In genomic region chr6:33211136-33211535, GRCh38 we compare ENCODE assay signal across 17 cellular contexts.
"Had no signal": no experiment of that assay in that cellular context is flagged by ENCODE, and none has a peak within 500 bp of the region (broad histone marks: within the 10 kb centered on the region; RNA-seq: fewer than 3 reads in every experiment).

No MANE protein-coding gene starts in this region.

- H3K27ac Mint-ChIP-seq: natural killer cell treated with Interleukin-12 subunit alpha and Interleukin-12 subunit beta and Interleukin-15 and Interleukin-18, amount 100 ng/mL, for 72 hours; stimulated activated naive B cell treated with anti-CD40 and anti-IgM and Interleukin-4, amounts not matched to agents 10 μg/mL and 1 μg/mL and 100 μg/mL, for 72 hours; stimulated activated naive CD8-positive, alpha-beta T cell treated with anti-CD3 and anti-CD28 coated beads, Interleukin-15, amount 100 ng/mL, for 72 hours had no signal

- ATAC-seq: heart left ventricle; natural killer cell treated with Interleukin-12 subunit alpha and Interleukin-12 subunit beta and Interleukin-15 and Interleukin-18, amount 100 ng/mL, for 72 hours; sciatic nerve; stimulated activated naive B cell treated with anti-CD40 and anti-IgM and Interleukin-4, amounts not matched to agents 10 μg/mL and 1 μg/mL and 100 μg/mL, for 72 hours; stimulated activated naive CD8-positive, alpha-beta T cell treated with anti-CD3 and anti-CD28 coated beads, Interleukin-15, amount 100 ng/mL, for 72 hours; upper lobe of right lung had no signal

- H3K9me3 Mint-ChIP-seq: natural killer cell treated with Interleukin-12 subunit alpha and Interleukin-12 subunit beta and Interleukin-15 and Interleukin-18, amount 100 ng/mL, for 72 hours; stimulated activated naive B cell treated with anti-CD40 and anti-IgM and Interleukin-4, amounts not matched to agents 10 μg/mL and 1 μg/mL and 100 μg/mL, for 72 hours; stimulated activated naive CD8-positive, alpha-beta T cell treated with anti-CD3 and anti-CD28 coated beads, Interleukin-15, amount 100 ng/mL, for 72 hours had no signal

- DNase-seq: dorsolateral prefrontal cortex; effector CD8-positive, alpha-beta T cell; foreskin melanocyte; heart left ventricle; hippocampal formation; kidney glomerular epithelial cell; midbrain; posterior cingulate gyrus; stimulated activated CD4-positive, alpha-beta T cell treated with anti-CD3 and anti-CD28 coated beads, Interleukin-15, amount 100 ng/mL, for 24 hours; stimulated activated CD4-positive, alpha-beta T cell treated with anti-CD3 and anti-CD28 coated beads, Interleukin-2, amount 100 ng/mL, for 24 hours; stimulated activated CD4-positive, alpha-beta T cell treated with anti-CD3 and anti-CD28 coated beads, Interleukin-4, amount 100 ng/mL, for 4 hours; stimulated activated naive B cell treated with anti-CD40 and anti-IgM and Interleukin-4, amounts not matched to agents 10 μg/mL and 1 μg/mL and 100 μg/mL, for 72 hours; stimulated activated naive CD8-positive, alpha-beta T cell treated with anti-CD3 and anti-CD28 coated beads, Interleukin-15, amount 100 ng/mL, for 72 hours; testis; upper lobe of right lung had no signal

- H3K4me3 Mint-ChIP-seq: natural killer cell treated with Interleukin-12 subunit alpha and Interleukin-12 subunit beta and Interleukin-15 and Interleukin-18, amount 100 ng/mL, for 72 hours; stimulated activated naive B cell treated with anti-CD40 and anti-IgM and Interleukin-4, amounts not matched to agents 10 μg/mL and 1 μg/mL and 100 μg/mL, for 72 hours; stimulated activated naive CD8-positive, alpha-beta T cell treated with anti-CD3 and anti-CD28 coated beads, Interleukin-15, amount 100 ng/mL, for 72 hours had no signal
